Comparison of ENCODE assay signal across 17 cellular contexts in genomic region chr15:92037446-92037845, GRCh38.
DNase-seq lines count a peak whose midpoint lies in the region; ATAC-seq and TF ChIP-seq lines count a peak whose summit lies in the region.
"Had no signal": no experiment of that assay in that cellular context is flagged by ENCODE, and none has a peak within 500 bp of the region (broad histone marks: within the 10 kb centered on the region; RNA-seq: fewer than 3 reads in every experiment).

No MANE protein-coding gene starts in this region.

- H3K4me1 ChIP-seq in HAP-1 (peaks cover 12% of the 10 kb centered on the region), adipocyte (ENCODE audit: control insufficient read depth, insufficient read depth, low read length) (peaks cover 5% of the 10 kb centered on the region)
- H3K4me1 ChIP-seq: BLaER1, Caco-2 had no signal

- H3K9me3 ChIP-seq in HAP-1 (0 out of 2 replicates have a peak, but pooled peaks cover 4% of the 10 kb centered on the region), adipocyte (ENCODE audit: control insufficient read depth, low read length) (peaks cover 3% of the 10 kb centered on the region)
- H3K9me3 ChIP-seq: Caco-2 had no signal

- ATAC-seq in natural killer cell: no peak
- ATAC-seq: CD8-positive, alpha-beta T cell; GM12878 had no signal

- H3K9ac ChIP-seq in adipocyte (ENCODE audit: low read length): no peak overlapping the region
- H3K9ac ChIP-seq: BLaER1, GM23248 had no signal

- no peaks in the 10 kb centered on the region for H3K27me3 Mint-ChIP-seq in natural killer cell (ENCODE audit: low read depth in 2 of 2)
- H3K27me3 Mint-ChIP-seq: B cell had no signal

- H3K9me3 Mint-ChIP-seq in natural killer cell: no peaks in the 10 kb centered on the region

- in situ Hi-C loops in HAP-1 (cut with MboI; ENCODE audit: low sequenced_read_pairs): no loop called here

- H3K36me3 ChIP-seq in HAP-1 (replicated peaks) (no peaks in the 10 kb centered on the region), adipocyte (ENCODE audit: control insufficient read depth, insufficient read depth, low read length, severe bottlenecking) (no peaks in the 10 kb centered on the region)
- H3K36me3 ChIP-seq: BLaER1 had no signal

- H3K27ac Mint-ChIP-seq in natural killer cell: peak overlapping the region in 1 of 2 donors; percentile 23
- H3K27ac Mint-ChIP-seq: B cell; CD4-positive, CD25-positive, alpha-beta regulatory T cell; CD8-positive, alpha-beta T cell; H9; HFFc6 had no signal

- TF ChIP-seq CTCF in retinal pigment epithelial cell (conservative IDR thresholded peaks at IDR 0.05; ENCODE audit: low read depth, low read length) (no peak), natural killer cell (IDR thresholded peaks at IDR 0.05) (no peak)

- H3K27me3 ChIP-seq in HAP-1 (ENCODE audit: low read depth) (no peaks in the 10 kb centered on the region), adipocyte (replicated peaks; ENCODE audit: control insufficient read depth, insufficient read depth, low read length) (no peaks in the 10 kb centered on the region)
- H3K27me3 ChIP-seq: BLaER1 had no signal

- H3K4me1 Mint-ChIP-seq in natural killer cell: peaks cover 86 to 89% of the 10 kb centered on the region in 2 donors
- H3K4me1 Mint-ChIP-seq: B cell had no signal

- intact Hi-C loops in natural killer cell (cut with micrococcal nuclease): no loop called here

- no peaks in the 10 kb centered on the region for H3K36me3 Mint-ChIP-seq in natural killer cell
- H3K36me3 Mint-ChIP-seq: CD8-positive, alpha-beta T cell had no signal

- no peak overlapping the region for H3K4me3 Mint-ChIP-seq in natural killer cell
- H3K4me3 Mint-ChIP-seq: B cell; CD8-positive, alpha-beta T cell; H9; HFFc6 had no signal

- DNase-seq in HAP-1 (ENCODE audit: low spot score in 2 of 2) (peak; percentile 8 to 66), adipocyte (ENCODE audit: low read depth) (peak; percentile 54), retinal pigment epithelial cell (ENCODE audit: low read depth) (peak; percentile 2), NCI-H1436 treated with DMSO at 0.1 percent for 48 hours (lab: John Stamatoyannopoulos, UW) (no peak), natural killer cell (no peak)
- no peak for DNase-seq in stimulated activated CD4-positive, alpha-beta T cell treated with anti-CD3 and anti-CD28 coated beads, Interleukin-2, amount 100 ng/mL, for 48 hours
- DNase-seq: Caco-2; CD4-positive, CD25-positive, alpha-beta regulatory T cell; CD8-positive, alpha-beta T cell; DMS153; DND-41; GM23248; H9; HFFc6 had no signal

- H3K4me3 ChIP-seq in HAP-1: no peak overlapping the region
- no peak overlapping the region for H3K4me3 ChIP-seq in adipocyte (ENCODE audit: low read length)
- no peak overlapping the region for H3K4me3 ChIP-seq in retinal pigment epithelial cell (ENCODE audit: low read length)
- H3K4me3 ChIP-seq: BLaER1, GM12878, GM23248 had no signal

Comparison
In these comparisons a context has a peak if more than half of its experiments do, and no peak if none do; other contexts are left out.
1. DNase-seq: peak in HAP-1 (2 of 2), adipocyte (single experiment) and retinal pigment epithelial cell (single experiment); none in stimulated activated CD4-positive, alpha-beta T cell treated with anti-CD3 and anti-CD28 coated beads, Interleukin-2, amount 100 ng/mL, for 48 hours (0 of 2), NCI-H1436 treated with DMSO at 0.1 percent for 48 hours (single experiment) and natural killer cell (single experiment).